Comparison of ENCODE assay signal across 9 cellular contexts in the genomic region with DNA sequence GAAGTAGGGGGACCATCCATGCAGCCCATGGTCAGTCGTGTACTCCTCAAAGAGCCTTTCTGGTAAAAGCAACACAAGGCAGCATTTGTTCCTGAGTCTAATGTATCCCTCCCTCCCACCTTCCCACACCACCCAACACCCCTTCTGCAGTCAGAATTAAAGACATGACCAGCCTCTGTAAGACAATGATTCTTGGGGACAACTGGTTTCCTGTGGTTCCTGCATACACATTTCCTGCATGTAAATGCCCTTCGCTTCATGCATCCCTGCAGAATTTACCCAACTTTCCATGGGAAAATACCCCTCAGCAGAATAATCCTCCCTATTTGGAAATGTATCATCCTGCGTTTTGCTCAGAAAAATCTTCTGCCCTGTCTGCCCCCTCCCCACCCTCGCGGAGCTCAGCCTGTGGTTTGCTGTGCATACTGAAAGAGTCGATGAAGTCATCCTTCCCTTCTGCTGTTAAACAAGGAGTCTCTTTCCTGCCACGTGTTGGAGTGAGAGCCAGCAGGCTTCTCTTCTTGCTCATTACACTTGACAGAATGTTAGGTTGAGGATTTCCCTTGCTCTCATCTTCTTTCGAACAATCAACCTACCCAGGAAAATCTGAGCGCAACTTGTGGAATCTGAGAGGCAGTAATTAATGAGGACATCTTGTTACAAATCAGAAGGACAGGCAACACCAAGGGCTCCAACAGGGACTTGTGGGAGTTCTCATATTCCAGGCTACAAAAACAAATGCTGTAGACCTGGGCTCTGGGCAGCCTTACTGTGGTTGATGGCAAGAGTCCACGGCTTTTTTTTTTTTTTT. TPM values are rescaled to one million over a fixed set of nuclear protein-coding genes. Genes with fewer than 3 reads are reported as not detected.
A peak's percentile ranks its signal among the peaks of the same experiment; 100 is the strongest.
DNase-seq lines count a peak whose midpoint lies in the region; ATAC-seq and TF ChIP-seq lines count a peak whose summit lies in the region.
"Had no signal": no experiment of that assay in that cellular context is flagged by ENCODE, and none has a peak within 500 bp of the region (broad histone marks: within the 10 kb centered on the region; RNA-seq: fewer than 3 reads in every experiment).

No MANE protein-coding gene starts in this region.

- intact Hi-C loops in aorta (cut with DNase I) = no loop called here

- H3K36me3 ChIP-seq in aorta (ENCODE audit: control insufficient read depth in 1 of 2, insufficient read depth in 2 of 2, low read length in 1 of 2) = no peaks in the 10 kb centered on the region

- no peaks in the 10 kb centered on the region for H3K9me3 ChIP-seq in aorta (ENCODE audit: control insufficient read depth, low read length)

- 12% methylated on average over 10 of the region's 10 CpGs for WGBS in aorta, 2 donors

- no peak overlapping the region for H3K27ac ChIP-seq in aorta (ENCODE audit: low read depth in 1 of 2, low read length in 2 of 2)
- H3K27ac ChIP-seq: C4-2B had no signal

- no peaks in the 10 kb centered on the region for H3K27me3 Mint-ChIP-seq in chondrocyte (ENCODE audit: low read depth)

- peak overlapping the region; percentile 51 for H3K4me3 Mint-ChIP-seq in chondrocyte (ENCODE audit: unreplicated experiment)

- H3K4me1 ChIP-seq in aorta (ENCODE audit: control insufficient read depth in 1 of 2, insufficient read depth in 2 of 2, low read length in 2 of 2) = no peaks in the 10 kb centered on the region

- H3K4me3 ChIP-seq in aorta (ENCODE audit: low read length in 2 of 2) = no peak overlapping the region

- H3K9me3 Mint-ChIP-seq in chondrocyte (ENCODE audit: low read depth) = no peaks in the 10 kb centered on the region

- TF ChIP-seq CTCF in chondrocyte (IDR thresholded peaks at IDR 0.05) = no peak

- ATAC-seq in HG02759 (IDR thresholded peaks at IDR 0.05; ENCODE audit: unreplicated experiment) (peak; percentile 67), aorta (ENCODE audit: low FRiP score) (peak; percentile 62), GM18520 (IDR thresholded peaks at IDR 0.05; ENCODE audit: unreplicated experiment) (no peak)

- no peaks in the 10 kb centered on the region for H3K27me3 ChIP-seq in aorta (ENCODE audit: control insufficient read depth in 1 of 2, insufficient read depth in 2 of 2, low read length in 1 of 2)

- peak overlapping the region; percentile 81 for H3K27ac Mint-ChIP-seq in chondrocyte (ENCODE audit: unreplicated experiment)

- DNase-seq in NCI-H146 (lab: John Stamatoyannopoulos, UW) = peak; percentile 29
- no peak for DNase-seq in NCI-H146 treated with DMSO at 0.1 percent for 48 hours (lab: John Stamatoyannopoulos, UW; ENCODE audit: unreplicated experiment)
- DNase-seq in NOMO-1 treated with dmso at 0.1 percent for 144 hours (lab: John Stamatoyannopoulos, UW; ENCODE audit: unreplicated experiment) = peak; percentile 46
- no peak for DNase-seq in chondrocyte (ENCODE audit: low spot score)
- DNase-seq in mucosa of gallbladder (ENCODE audit: low spot score) = peak; percentile 40
- DNase-seq in aorta = peak in 1 of 2 donors; percentile 61

- peaks cover 27% of the 10 kb centered on the region for H3K4me1 Mint-ChIP-seq in chondrocyte (ENCODE audit: low read depth)

- no peaks in the 10 kb centered on the region for H3K36me3 Mint-ChIP-seq in chondrocyte (ENCODE audit: low read depth)

RNA-seq across cellular contexts. Expression of gene TNN, which starts 4.7 kb away (rescaled TPM):
- 0.15 to 0.41 TPM (median 0.25 TPM) in 3 replicates for total RNA-seq in chondrocyte
- total RNA-seq in mucosa of gallbladder = 3.6 TPM
- total RNA-seq in aorta = under 1 TPM in 1 of 2 donors, not detected in 1; 0.30 TPM
- polyA plus RNA-seq in aorta = under 1 TPM in 1 of 2 donors, not detected in 1; 0.25 TPM

RNA-seq across cellular contexts. Expression of gene MRPS14, which starts 49.1 kb away (rescaled TPM):
- 20.4 to 34.2 TPM (median 22.1 TPM) in 3 replicates for total RNA-seq in chondrocyte
- total RNA-seq in mucosa of gallbladder = 35.5 TPM
- total RNA-seq in aorta = 10 to 100 TPM; 22.0 to 28.3 TPM
- polyA plus RNA-seq in aorta = 10 to 100 TPM; 21.5 to 22.7 TPM

Comparison
In these comparisons a context has a peak if more than half of its experiments do, and no peak if none do; other contexts are left out.
1. DNase-seq: peak in NCI-H146 (single experiment), NOMO-1 treated with dmso at 0.1 percent for 144 hours (single experiment) and mucosa of gallbladder (single experiment); none in NCI-H146 treated with DMSO at 0.1 percent for 48 hours (single experiment) and chondrocyte (single experiment).